Comparison of ENCODE assay signal across 24 cellular contexts in genomic region chr3:65779393-65779792, GRCh38.
DNase-seq lines count a peak whose midpoint lies in the region; ATAC-seq, FAIRE-seq and TF ChIP-seq lines count a peak whose summit lies in the region.
"Had no signal": no experiment of that assay in that cellular context is flagged by ENCODE, and none has a peak within 500 bp of the region (broad histone marks: within the 10 kb centered on the region; RNA-seq: fewer than 3 reads in every experiment).

No MANE protein-coding gene starts in this region.

- no peak overlapping the region for H2BK5ac ChIP-seq in IMR-90 (ENCODE audit: low read depth, low read length, poor library complexity, severe bottlenecking)

- DNase-seq in GM23338 (ENCODE audit: low spot score) (no peak), IMR-90 (no peak), K562 (ENCODE audit: extremely low read depth in 1 of 4, low spot score in 3 of 4) (no peak), nephron progenitor cell (peak; percentile 34), NCI-H1417 treated with DMSO at 0.1 percent for 48 hours (lab: John Stamatoyannopoulos, UW) (no peak)
- no peak for DNase-seq in CD4-positive, alpha-beta T cell
- DNase-seq: C1 segment of cervical spinal cord; Caco-2; CD8-positive, alpha-beta T cell; MV-4-11; NCI-H1105; NCI-H2029 treated with DMSO at 0.1 percent for 48 hours; NCI-H2227 treated with DMSO at 0.1 percent for 48 hours; SHP77; SW 1271 had no signal

- H3K56ac ChIP-seq in IMR-90 (ENCODE audit: extremely low read depth, insufficient read depth, low read length), result no peak overlapping the region

- POLR2A ChIA-PET in IMR-90 (lab: Charles Lee; ENCODE audit: unreplicated experiment), result no interaction called here
- POLR2A ChIA-PET in K562 (lab: Yijun Ruan, JAX), result no interaction called here
- POLR2A ChIA-PET in CD4-positive, alpha-beta T cell (lab: Charles Lee), result no interaction called here

- no peaks in the 10 kb centered on the region for H3K27me3 Mint-ChIP-seq in GM23338 (ENCODE audit: insufficient read depth, low read depth, poor library complexity)
- H3K27me3 Mint-ChIP-seq in nephron progenitor cell (ENCODE audit: low read depth, poor library complexity), result no peaks in the 10 kb centered on the region
- peaks cover 3% of the 10 kb centered on the region for H3K27me3 Mint-ChIP-seq in activated T-helper 17 cell treated with anti-CD3 and anti-CD28 coated beads, Interleukin-2, amount 50 U/mL, for 72 hours
- no peaks in the 10 kb centered on the region for H3K27me3 Mint-ChIP-seq in CD4-positive, alpha-beta T cell

- no peaks in the 10 kb centered on the region for H3K9me2 ChIP-seq in GM23338 (ENCODE audit: insufficient read depth)

- H3K9ac ChIP-seq in IMR-90 (ENCODE audit: low read depth, low read length) (no peak overlapping the region), K562 (ENCODE audit: insufficient read depth in 1 of 2, low read depth in 2 of 2, low read length in 2 of 2) (no peak overlapping the region)

- H3K36me3 ChIP-seq in GM23338 (ENCODE audit: insufficient read depth), result no peaks in the 10 kb centered on the region
- no peaks in the 10 kb centered on the region for H3K36me3 ChIP-seq in IMR-90 (ENCODE audit: control insufficient read depth, insufficient read depth, low read length)
- H3K36me3 ChIP-seq in K562 (ENCODE audit: control insufficient read depth, insufficient read depth, low read length), result no peaks in the 10 kb centered on the region

- in situ Hi-C loops in IMR-90 (cut with MboI; ENCODE audit: low sequenced_read_pairs), result no loop called here
- in situ Hi-C loops in K562 (cut with MboI), result loop anchor here (25.0 kb wide), 1 partner anchor 358 kb away; no protein-coding TSS in a partner anchor

- H3K27ac ChIP-seq in GM23338 (ENCODE audit: low read depth) (no peak overlapping the region; the same call in 1 of the 2 replicates), IMR-90 (ENCODE audit: insufficient read depth, low read length) (no peak overlapping the region), K562 (ENCODE audit: extremely low read depth, low read depth, low read length) (no peak overlapping the region)
- no peak overlapping the region for H3K27ac ChIP-seq in CD4-positive, alpha-beta T cell (ENCODE audit: low read depth, low read length)
- H3K27ac ChIP-seq: A549, RWPE1 had no signal

- dilution Hi-C loops in IMR-90 (cut with HindIII; ENCODE audit: low sequenced_read_pairs, unreplicated experiment), result no loop called here

- no peak overlapping the region for H2BK15ac ChIP-seq in IMR-90 (ENCODE audit: low read depth, low read length)

- no peak overlapping the region for H2BK120ac ChIP-seq in IMR-90 (ENCODE audit: low read depth, low read length)

- no peak for FAIRE-seq in K562 (lab: Jason Lieb, UNC)
- FAIRE-seq: A549, G401.6, GM12891, HTR-8/SVneo had no signal

- no peak overlapping the region for H3K4ac ChIP-seq in IMR-90 (ENCODE audit: low read depth, low read length)

- no peak overlapping the region for H3K18ac ChIP-seq in IMR-90 (ENCODE audit: low read depth, low read length)

- H3K79me2 ChIP-seq in GM23338 (replicated peaks; ENCODE audit: insufficient read depth) (peaks cover 11% of the 10 kb centered on the region; the same call in 1 of the 2 replicates), K562 (ENCODE audit: control insufficient read depth, insufficient read depth, low read length) (no peaks in the 10 kb centered on the region)

- no peaks in the 10 kb centered on the region; the same call in 1 of the 2 replicates for H4K20me1 ChIP-seq in GM23338 (replicated peaks; ENCODE audit: insufficient read depth)
- H4K20me1 ChIP-seq in IMR-90 (ENCODE audit: insufficient read depth, low read length), result peaks cover 3% of the 10 kb centered on the region; the same call in 1 of the 2 replicates
- no peaks in the 10 kb centered on the region for H4K20me1 ChIP-seq in K562 (replicated peaks; ENCODE audit: control insufficient read depth, insufficient read depth, low read length)

- no peak overlapping the region for H3K23ac ChIP-seq in IMR-90 (ENCODE audit: low read depth, low read length)

- H3K27ac Mint-ChIP-seq in GM23338 (peak overlapping the region; percentile 22; the same call in 1 of the 2 replicates), nephron progenitor cell (peak overlapping the region; percentile 91)
- no peak overlapping the region for H3K27ac Mint-ChIP-seq in activated T-helper 17 cell treated with anti-CD3 and anti-CD28 coated beads, Interleukin-2, amount 50 U/mL, for 72 hours
- H3K27ac Mint-ChIP-seq in CD4-positive, alpha-beta T cell, result no peak overlapping the region
- H3K27ac Mint-ChIP-seq: CD8-positive, alpha-beta T cell; T-helper 1 cell treated with Interleukin-12 subunit alpha and Interleukin-12 subunit beta and Interleukin-4 antibody, amounts not matched to agents 30 μg/mL and 1 μg/mL, for 36 hours had no signal

- H3K27me3 ChIP-seq in GM23338 (ENCODE audit: insufficient read depth) (no peaks in the 10 kb centered on the region), IMR-90 (ENCODE audit: control insufficient read depth, insufficient read depth, low read length) (no peaks in the 10 kb centered on the region), K562 (ENCODE audit: control insufficient read depth in 2 of 2, insufficient read depth in 2 of 2, low read length in 2 of 2) (no peaks in the 10 kb centered on the region; a peak in 1 of 5 replicates)
- H3K27me3 ChIP-seq in CD4-positive, alpha-beta T cell (ENCODE audit: control insufficient read depth, insufficient read depth, low read length), result no peaks in the 10 kb centered on the region

- no peak for TF ChIP-seq CTCF in GM23338 (conservative IDR thresholded peaks at IDR 0.05; ENCODE audit: low read depth in 2 of 2)
- TF ChIP-seq CTCF in IMR-90 (conservative IDR thresholded peaks at IDR 0.05; ENCODE audit: low read depth, low read length), result no peak
- TF ChIP-seq CTCF in K562 (IDR thresholded peaks at IDR 0.05 in 2 of 3, conservative IDR thresholded peaks at IDR 0.05 in 1 of 3; ENCODE audit: insufficient read depth in 2 of 3, low read depth in 1 of 3, low read length in 3 of 3), result no peak
- TF ChIP-seq CTCF in nephron progenitor cell (IDR thresholded peaks at IDR 0.05), result no peak
- TF ChIP-seq CTCF in CD4-positive, alpha-beta T cell (IDR thresholded peaks at IDR 0.05), result no peak

- H3K36me3 Mint-ChIP-seq in GM23338 (ENCODE audit: low read depth) (no peaks in the 10 kb centered on the region), nephron progenitor cell (ENCODE audit: low read depth) (no peaks in the 10 kb centered on the region)
- no peaks in the 10 kb centered on the region for H3K36me3 Mint-ChIP-seq in activated T-helper 17 cell treated with anti-CD3 and anti-CD28 coated beads, Interleukin-2, amount 50 U/mL, for 72 hours (ENCODE audit: low read depth)
- no peaks in the 10 kb centered on the region for H3K36me3 Mint-ChIP-seq in CD4-positive, alpha-beta T cell (ENCODE audit: low read depth)
- H3K36me3 Mint-ChIP-seq: CD8-positive, alpha-beta T cell had no signal

- no peak for TF ChIP-seq EP300 in K562 (IDR thresholded peaks at IDR 0.05; ENCODE audit: low read length)

- no peak overlapping the region for H2BK20ac ChIP-seq in IMR-90 (ENCODE audit: low read depth, low read length)

- no CpG with 5 or more reads among the region's 2 CpGs for WGBS in IMR-90 (ENCODE audit: extremely low coverage in 2 of 2, insufficient read length in 1 of 2), 2 experiments
- WGBS in K562 (ENCODE audit: insufficient coverage, low coverage, missing lambda C conversion rate), result 0% methylated on average over 2 of the region's 2 CpGs

- H3K4me1 ChIP-seq in GM23338 (ENCODE audit: insufficient read depth) (peaks cover 4% of the 10 kb centered on the region; the same call in 1 of the 2 replicates), IMR-90 (ENCODE audit: control insufficient read depth, insufficient read depth, low read length) (peaks cover 12% of the 10 kb centered on the region), K562 (replicated peaks in 1 of 2; ENCODE audit: control insufficient read depth in 2 of 2, insufficient read depth in 2 of 2, low read length in 2 of 2) (no peaks in the 10 kb centered on the region)
- H3K4me1 ChIP-seq: A549, Caco-2 had no signal

- no peaks in the 10 kb centered on the region for H3K9me3 ChIP-seq in IMR-90 (ENCODE audit: control insufficient read depth, insufficient read depth, low read length)
- H3K9me3 ChIP-seq in K562 (replicated peaks; ENCODE audit: control insufficient read depth, insufficient read depth, low read depth, low read length), result no peaks in the 10 kb centered on the region
- no peaks in the 10 kb centered on the region for H3K9me3 ChIP-seq in CD4-positive, alpha-beta T cell (ENCODE audit: control insufficient read depth, low read length)
- H3K9me3 ChIP-seq: A549, Caco-2 had no signal

- BruUV-seq in IMR-90 (replicated peaks; lab: Mats Ljungman, UMichigan) (no TSS peak), K562 (replicated peaks; lab: Mats Ljungman, UMichigan) (no TSS peak)

- TF ChIP-seq POLR2A in IMR-90 (IDR thresholded peaks at IDR 0.05; ENCODE audit: low read depth, low read length) (no peak), K562 (conservative IDR thresholded peaks at IDR 0.05) (no peak)

- H3K4me3 ChIP-seq in GM23338, result no peak overlapping the region
- H3K4me3 ChIP-seq in IMR-90 (ENCODE audit: insufficient read depth, low read depth, low read length), result no peak overlapping the region
- no peak overlapping the region for H3K4me3 ChIP-seq in K562
- H3K4me3 ChIP-seq: A549 had no signal

- H3K9me1 ChIP-seq in IMR-90 (ENCODE audit: insufficient read depth, low read length), result peaks cover 7% of the 10 kb centered on the region; the same call in 1 of the 2 replicates
- no peaks in the 10 kb centered on the region for H3K9me1 ChIP-seq in K562 (ENCODE audit: control insufficient read depth, insufficient read depth, low read length)

- H2AK9ac ChIP-seq in IMR-90 (replicated peaks; ENCODE audit: low read depth, low read length, poor library complexity), result no peak overlapping the region

- no peak overlapping the region for H4K91ac ChIP-seq in IMR-90 (ENCODE audit: insufficient read depth, low read depth, low read length)

- H3K14ac ChIP-seq in IMR-90 (replicated peaks; ENCODE audit: low read depth, low read length), result no peak overlapping the region

- H3K4me2 ChIP-seq in GM23338, result no peak overlapping the region
- no peak overlapping the region for H3K4me2 ChIP-seq in IMR-90 (ENCODE audit: low read depth, low read length)
- no peak overlapping the region for H3K4me2 ChIP-seq in K562 (ENCODE audit: insufficient read depth, low read length)
- H3K4me2 ChIP-seq: A549 had no signal

- H4K8ac ChIP-seq in IMR-90 (ENCODE audit: low read depth in 2 of 2, low read length in 2 of 2), result no peak overlapping the region

- no peak overlapping the region for H4K5ac ChIP-seq in IMR-90 (ENCODE audit: low read depth, low read length)

- peaks cover 19 to 38% of the 10 kb centered on the region in 2 experiments for H3K79me1 ChIP-seq in IMR-90 (ENCODE audit: low read depth in 1 of 2, low read length in 2 of 2)

- intact Hi-C loops in IMR-90 (cut with micrococcal nuclease), result no loop called here
- intact Hi-C loops in K562 (cut with micrococcal nuclease), result no loop called here
- intact Hi-C loops in CD4-positive, alpha-beta T cell (cut with DNase I, micrococcal nuclease), result no loop called here

- H2AFZ ChIP-seq in GM23338 (no peak overlapping the region), IMR-90 (replicated peaks; ENCODE audit: low read length, poor library complexity) (no peak overlapping the region), K562 (ENCODE audit: low read depth, low read length) (no peak overlapping the region)

- no peak overlapping the region for H3K4me3 Mint-ChIP-seq in GM23338
- peak overlapping the region; percentile 26 for H3K4me3 Mint-ChIP-seq in nephron progenitor cell
- H3K4me3 Mint-ChIP-seq in activated T-helper 17 cell treated with anti-CD3 and anti-CD28 coated beads, Interleukin-2, amount 50 U/mL, for 72 hours, result no peak overlapping the region
- H3K4me3 Mint-ChIP-seq in CD4-positive, alpha-beta T cell, result no peak overlapping the region
- H3K4me3 Mint-ChIP-seq: CD8-positive, alpha-beta T cell; T-helper 1 cell treated with Interleukin-12 subunit alpha and Interleukin-12 subunit beta and Interleukin-4 antibody, amounts not matched to agents 30 μg/mL and 1 μg/mL, for 36 hours had no signal

- H3K4me1 Mint-ChIP-seq in GM23338 (peaks cover 20% of the 10 kb centered on the region), nephron progenitor cell (peaks cover 58% of the 10 kb centered on the region)
- no peaks in the 10 kb centered on the region for H3K4me1 Mint-ChIP-seq in activated T-helper 17 cell treated with anti-CD3 and anti-CD28 coated beads, Interleukin-2, amount 50 U/mL, for 72 hours
- no peaks in the 10 kb centered on the region for H3K4me1 Mint-ChIP-seq in CD4-positive, alpha-beta T cell (ENCODE audit: low read depth)

- CTCF ChIA-PET in IMR-90 (lab: Yijun Ruan, JAX), result no interaction called here
- CTCF ChIA-PET in K562 (lab: Yijun Ruan, JAX; ENCODE audit: low intra/inter-chr PET ratio), result no interaction called here
- CTCF ChIA-PET in CD4-positive, alpha-beta T cell (lab: Charles Lee), result no interaction called here

- ATAC-seq in GM23338 (no peak), IMR-90 (ENCODE audit: low read depth) (no peak), K562 (no peak), HG02852 (IDR thresholded peaks at IDR 0.05; ENCODE audit: unreplicated experiment) (no peak)
- ATAC-seq in activated T-helper 17 cell treated with anti-CD3 and anti-CD28 coated beads, Interleukin-2, amount 50 U/mL, for 72 hours (replicated peaks), result no peak
- no peak for ATAC-seq in CD4-positive, alpha-beta T cell (ENCODE audit: poor library complexity)
- ATAC-seq: A549; CD8-positive, alpha-beta T cell; Panc1 had no signal

- TF ChIP-seq RAD21 in IMR-90 (IDR thresholded peaks at IDR 0.05; ENCODE audit: low read length) (no peak), K562 (CRISPR knock-in tag; conservative IDR thresholded peaks at IDR 0.05 in 1 of 2, IDR thresholded peaks at IDR 0.05 in 1 of 2) (no peak)

- H3F3A ChIP-seq in GM23338 (replicated peaks; ENCODE audit: low read depth), result no peaks in the 10 kb centered on the region

- H3K9me3 Mint-ChIP-seq in GM23338 (no peaks in the 10 kb centered on the region), nephron progenitor cell (peaks cover 3% of the 10 kb centered on the region)
- H3K9me3 Mint-ChIP-seq in activated T-helper 17 cell treated with anti-CD3 and anti-CD28 coated beads, Interleukin-2, amount 50 U/mL, for 72 hours, result no peaks in the 10 kb centered on the region
- H3K9me3 Mint-ChIP-seq in CD4-positive, alpha-beta T cell, result no peaks in the 10 kb centered on the region
- H3K9me3 Mint-ChIP-seq: CD8-positive, alpha-beta T cell; T-helper 1 cell treated with Interleukin-12 subunit alpha and Interleukin-12 subunit beta and Interleukin-4 antibody, amounts not matched to agents 30 μg/mL and 1 μg/mL, for 36 hours had no signal

- no peak overlapping the region for H2AK5ac ChIP-seq in IMR-90 (ENCODE audit: low read depth, low read length)

Comparison
In these comparisons a context has a peak if more than half of its experiments do, and no peak if none do; other contexts are left out.
1. H3K27ac Mint-ChIP-seq: peak in GM23338 (single experiment) and nephron progenitor cell (single experiment); none in activated T-helper 17 cell treated with anti-CD3 and anti-CD28 coated beads, Interleukin-2, amount 50 U/mL, for 72 hours (single experiment) and CD4-positive, alpha-beta T cell (single experiment).